In genomic region chr5:154273028-154273617, GRCh38 we compare ENCODE assay signal across 8 cellular contexts.
DNase-seq lines count a peak whose midpoint lies in the region; ATAC-seq lines count a peak whose summit lies in the region.

No MANE protein-coding gene starts in this region.

- no peaks in the 10 kb centered on the region for H3K9me3 Mint-ChIP-seq in T-helper 2 cell treated with Interferon-gamma antibody and Interleukin-4, amounts not matched to agents 5 μg/mL and 100 μg/mL, for 36 hours

- DNase-seq in DMS79 treated with DMSO at 0.1 percent for 48 hours (lab: John Stamatoyannopoulos, UW) (peak; percentile 11), DMS79 (lab: John Stamatoyannopoulos, UW) (no peak), iPS-NIHi11 (ENCODE audit: low spot score) (peak; percentile 38), ureter (ENCODE audit: low spot score) (peak; percentile 51), NCI-H146 (lab: John Stamatoyannopoulos, UW) (no peak)
- DNase-seq in T-helper 2 cell treated with Interferon-gamma antibody and Interleukin-4, amounts not matched to agents 5 μg/mL and 100 μg/mL, for 36 hours (ENCODE audit: low spot score): peak; percentile 24

- peaks cover 43% of the 10 kb centered on the region for H3K4me1 Mint-ChIP-seq in T-helper 2 cell treated with Interferon-gamma antibody and Interleukin-4, amounts not matched to agents 5 μg/mL and 100 μg/mL, for 36 hours (ENCODE audit: low read depth)

- H3K36me3 Mint-ChIP-seq in T-helper 2 cell treated with Interferon-gamma antibody and Interleukin-4, amounts not matched to agents 5 μg/mL and 100 μg/mL, for 36 hours (ENCODE audit: low read depth): peaks cover 5% of the 10 kb centered on the region

- H3K27ac Mint-ChIP-seq in T-helper 2 cell treated with Interferon-gamma antibody and Interleukin-4, amounts not matched to agents 5 μg/mL and 100 μg/mL, for 36 hours: peak overlapping the region; percentile 88

- ATAC-seq in HG02642 (IDR thresholded peaks at IDR 0.05; ENCODE audit: poor library complexity, unreplicated experiment) (peak; percentile 65), GM18520 (IDR thresholded peaks at IDR 0.05; ENCODE audit: unreplicated experiment) (no peak)

- H3K4me3 Mint-ChIP-seq in T-helper 2 cell treated with Interferon-gamma antibody and Interleukin-4, amounts not matched to agents 5 μg/mL and 100 μg/mL, for 36 hours: peak overlapping the region; percentile 66

- H3K27me3 Mint-ChIP-seq in T-helper 2 cell treated with Interferon-gamma antibody and Interleukin-4, amounts not matched to agents 5 μg/mL and 100 μg/mL, for 36 hours (ENCODE audit: low read depth): no peaks in the 10 kb centered on the region

Comparison
In these comparisons a context has a peak if more than half of its experiments do, and no peak if none do; other contexts are left out.
1. DNase-seq: peak in DMS79 treated with DMSO at 0.1 percent for 48 hours (single experiment), T-helper 2 cell treated with Interferon-gamma antibody and Interleukin-4, amounts not matched to agents 5 μg/mL and 100 μg/mL, for 36 hours (single experiment), iPS-NIHi11 (single experiment) and ureter (single experiment); none in DMS79 (single experiment) and NCI-H146 (single experiment).